9 cellular contexts compared by ENCODE assay signal in the genomic region with DNA sequence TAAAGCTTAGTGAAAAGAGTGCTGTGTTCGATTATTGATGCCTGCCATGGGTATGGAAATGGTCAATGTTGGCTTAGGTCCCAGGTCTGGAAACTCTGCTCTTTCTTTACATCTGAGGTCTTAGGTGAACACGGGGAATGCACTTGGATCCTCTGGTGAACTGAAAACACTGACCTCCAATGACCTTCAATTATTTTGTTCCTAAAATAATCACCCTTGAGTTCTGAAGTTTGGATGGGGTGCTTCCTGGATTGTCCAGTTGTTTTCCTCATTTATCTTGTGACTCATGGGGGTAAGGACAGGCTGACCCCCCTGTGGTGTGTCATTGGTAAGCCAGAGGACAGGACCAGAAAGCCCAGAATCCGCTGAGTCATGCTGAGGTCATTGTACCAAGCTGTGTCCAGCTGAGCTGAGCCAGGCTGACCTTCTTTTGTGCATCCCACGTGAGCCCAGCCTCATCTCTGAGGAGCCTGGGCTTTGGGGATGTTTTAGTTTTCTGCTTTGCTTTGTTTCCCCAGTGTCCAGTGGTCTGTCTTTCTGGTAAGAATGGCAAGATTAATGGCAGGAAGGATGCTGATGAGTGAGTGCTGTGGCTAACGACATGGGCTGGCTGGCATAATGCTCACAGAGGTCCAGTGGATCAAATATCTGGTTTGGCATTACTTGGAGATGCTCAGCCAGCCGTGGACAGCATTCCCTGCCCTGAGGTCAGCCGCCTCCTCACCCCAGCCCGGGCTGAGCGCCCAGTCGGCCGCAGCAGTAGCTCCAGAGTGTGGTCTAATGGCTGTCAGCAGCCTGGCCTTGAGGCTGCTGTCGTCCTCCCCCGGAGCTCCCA. TPM values are rescaled to one million over a fixed set of nuclear protein-coding genes. Genes with fewer than 3 reads are reported as not detected.
DNase-seq lines count a peak whose midpoint lies in the region; ATAC-seq and TF ChIP-seq lines count a peak whose summit lies in the region.
"Had no signal": no experiment of that assay in that cellular context is flagged by ENCODE, and none has a peak within 500 bp of the region (broad histone marks: within the 10 kb centered on the region; RNA-seq: fewer than 3 reads in every experiment).

No MANE protein-coding gene starts in this region.

- H2AFZ ChIP-seq in fibroblast of lung (ENCODE audit: low read length): no peak overlapping the region

- H3K27ac Mint-ChIP-seq in neural crest cell (ENCODE audit: unreplicated experiment): peak overlapping the region; percentile 52

- H3K27ac ChIP-seq in fibroblast of lung (ENCODE audit: insufficient read depth, low read length): peak overlapping the region; percentile 86

- TF ChIP-seq CTCF in fibroblast of lung (conservative IDR thresholded peaks at IDR 0.05 in 1 of 2, IDR thresholded peaks at IDR 0.05 in 1 of 2; ENCODE audit: low read depth in 1 of 2, low read length in 2 of 2): no peak
- no peak for TF ChIP-seq CTCF in neural crest cell (conservative IDR thresholded peaks at IDR 0.05)

- H3K27me3 ChIP-seq in fibroblast of lung (ENCODE audit: control insufficient read depth, insufficient read depth, low read length): no peaks in the 10 kb centered on the region

- ATAC-seq in HG02938 (IDR thresholded peaks at IDR 0.05; ENCODE audit: unreplicated experiment) (no peak), HG03442 (IDR thresholded peaks at IDR 0.05; ENCODE audit: unreplicated experiment) (no peak)

- peaks cover 18% of the 10 kb centered on the region for H3K4me1 ChIP-seq in fibroblast of lung (ENCODE audit: control insufficient read depth, extremely low read depth, insufficient read depth, low read length)

- DNase-seq in EL: peak; percentile 99
- DNase-seq in SW480 (ENCODE audit: low spot score): peak; percentile 71
- DNase-seq in fibroblast of lung (ENCODE audit: low read depth in 2 of 2): peak; percentile 97 to 100
- no peak for DNase-seq in neural crest cell (ENCODE audit: low read depth, low spot score)
- DNase-seq in KG1 (lab: John Stamatoyannopoulos, UW): no peak
- DNase-seq in NCI-H2227 treated with DMSO at 0.1 percent for 48 hours (lab: John Stamatoyannopoulos, UW): no peak

- H3K9ac ChIP-seq in fibroblast of lung (ENCODE audit: insufficient read depth, low read length): no peak overlapping the region

- peaks cover 2% of the 10 kb centered on the region for H3K36me3 Mint-ChIP-seq in neural crest cell (ENCODE audit: low read depth)

- no peak overlapping the region for H3K4me3 Mint-ChIP-seq in neural crest cell

- H3K4me3 ChIP-seq in fibroblast of lung (replicated peaks in 1 of 4; ENCODE audit: control extremely low read depth in 1 of 4, insufficient read depth in 1 of 4, low read depth in 3 of 4, low read length in 4 of 4): no peak overlapping the region

- no peaks in the 10 kb centered on the region for H3K9me3 ChIP-seq in fibroblast of lung (ENCODE audit: control insufficient read depth, insufficient read depth, low read depth, low read length)

- H3K4me2 ChIP-seq in fibroblast of lung (ENCODE audit: extremely low read depth, insufficient read depth, low read length): peak overlapping the region; percentile 77

- H3K9me3 Mint-ChIP-seq in neural crest cell: peaks cover 3% of the 10 kb centered on the region

- H3K4me1 Mint-ChIP-seq in neural crest cell: peaks cover 23% of the 10 kb centered on the region

- peaks cover 3% of the 10 kb centered on the region for H3K36me3 ChIP-seq in fibroblast of lung (ENCODE audit: control insufficient read depth, insufficient read depth, low read length)

- no peaks in the 10 kb centered on the region for H4K20me1 ChIP-seq in fibroblast of lung (ENCODE audit: control insufficient read depth, extremely low read depth, insufficient read depth, low read length)

- no peaks in the 10 kb centered on the region for H3K79me2 ChIP-seq in fibroblast of lung (ENCODE audit: control insufficient read depth, insufficient read depth, low read length)

- no peaks in the 10 kb centered on the region for H3K27me3 Mint-ChIP-seq in neural crest cell (ENCODE audit: low read depth)

RNA-seq across cellular contexts. Expression of gene AMPD3, which starts 35.6 kb away (rescaled TPM):
- total RNA-seq in fibroblast of lung: 6.2 and 24.9 TPM in 2 replicates
- 11.3 and 18.1 TPM in 2 replicates for polyA plus RNA-seq in fibroblast of lung
- 7.9 and 11.9 TPM in 2 replicates for polyA plus RNA-seq in fibroblast of lung (2012)
- polyA minus RNA-seq in fibroblast of lung (ENCODE audit: low replicate concordance): 34.1 and 52.0 TPM in 2 replicates
- 1.8 and 2.2 TPM in 2 replicates for total RNA-seq in neural crest cell
- polyA plus RNA-seq: neural cell had no signal

RNA-seq across cellular contexts. Expression of gene RNF141, which starts 50.4 kb away (rescaled TPM):
- total RNA-seq in fibroblast of lung: 26.2 and 32.5 TPM in 2 replicates
- polyA plus RNA-seq in fibroblast of lung: 29.6 and 43.5 TPM in 2 replicates
- 31.4 and 43.3 TPM in 2 replicates for polyA plus RNA-seq in fibroblast of lung (2012)
- 1.9 and 2.5 TPM in 2 replicates for polyA minus RNA-seq in fibroblast of lung (ENCODE audit: low replicate concordance)
- total RNA-seq in neural crest cell: 30.7 and 33.0 TPM in 2 replicates

Comparison
In these comparisons a context has a peak if more than half of its experiments do, and no peak if none do; other contexts are left out.
1. DNase-seq: peak in EL (single experiment), SW480 (single experiment) and fibroblast of lung (2 of 2); none in neural crest cell (single experiment), KG1 (single experiment) and NCI-H2227 treated with DMSO at 0.1 percent for 48 hours (single experiment).